9 cellular contexts compared by ENCODE assay signal in genomic region chr2:226185613-226186211, GRCh38.
DNase-seq lines count a peak whose midpoint lies in the region; TF ChIP-seq lines count a peak whose summit lies in the region.
"Had no signal": no experiment of that assay in that cellular context is flagged by ENCODE, and none has a peak within 500 bp of the region (broad histone marks: within the 10 kb centered on the region; RNA-seq: fewer than 3 reads in every experiment).

No MANE protein-coding gene starts in this region.

- peaks cover 2% of the 10 kb centered on the region for H3K9me3 Mint-ChIP-seq in nephron

- peak overlapping the region; percentile 22 to 90 (median 78) for H3K27ac Mint-ChIP-seq in nephron

- no TSS peak for BruUV-seq in mammary epithelial cell (replicated peaks; lab: Mats Ljungman, UMichigan)

- H2AFZ ChIP-seq in mammary epithelial cell (ENCODE audit: low read depth, low read length): peak overlapping the region; percentile 84

- peak overlapping the region; percentile 99 for H3K27ac ChIP-seq in mammary epithelial cell (ENCODE audit: insufficient read depth, low read depth, low read length)
- H3K27ac ChIP-seq: HL-60 had no signal

- intact Hi-C loops in mammary epithelial cell (cut with micrococcal nuclease): loop anchor here (1.0 to 2.0 kb wide), 3 partner anchors 48 to 145 kb away; no protein-coding TSS in a partner anchor

- no peaks in the 10 kb centered on the region for H3K36me3 Mint-ChIP-seq in nephron (ENCODE audit: low read depth)

- H3K4me3 Mint-ChIP-seq in nephron: peak overlapping the region in 1 of 3 experiments; percentile 55

- CTCF ChIA-PET in mammary epithelial cell (lab: Charles Lee; ENCODE audit: low non-redundant PET): interaction anchor here (0.6 kb wide), 2 partner anchors 63 to 425 kb away, joined by 3 to 4 read pairs; no protein-coding TSS in a partner anchor

- 3% methylated on average over 3 of the region's 3 CpGs for WGBS in mammary epithelial cell (ENCODE audit: low coverage, missing lambda C conversion rate)

- H3K4me2 ChIP-seq in mammary epithelial cell (ENCODE audit: insufficient read depth, low read depth, low read length): peak overlapping the region; percentile 69

- peak; percentile 99 for DNase-seq in AG10803 (ENCODE audit: low read depth)
- peak; percentile 84 for DNase-seq in LHCN-M2 (ENCODE audit: low read depth)
- DNase-seq in mammary epithelial cell: peak; percentile 83
- DNase-seq in glomerular visceral epithelial cell (ENCODE audit: extremely low spot score): no peak
- no peak for DNase-seq in DMS153 (lab: John Stamatoyannopoulos, UW)
- no peak for DNase-seq in NCI-H1105 (lab: John Stamatoyannopoulos, UW)
- DNase-seq in SKM-1 (lab: John Stamatoyannopoulos, UW; ENCODE audit: unreplicated experiment): no peak

- TF ChIP-seq CTCF in AG10803 (conservative IDR thresholded peaks at IDR 0.05; ENCODE audit: low read length) (peak; percentile 33), mammary epithelial cell (conservative IDR thresholded peaks at IDR 0.05 in 1 of 2, IDR thresholded peaks at IDR 0.05 in 1 of 2; ENCODE audit: extremely low read depth in 1 of 2, insufficient read depth in 1 of 2, low read depth in 1 of 2, low read length in 2 of 2) (no peak), nephron (IDR thresholded peaks at IDR 0.05; ENCODE audit: unreplicated experiment in 3 of 3) (no peak)

- H3K4me1 ChIP-seq in mammary epithelial cell (ENCODE audit: insufficient read depth, low read length): peaks cover 15% of the 10 kb centered on the region

- no peaks in the 10 kb centered on the region for H3K27me3 Mint-ChIP-seq in nephron (ENCODE audit: low read depth)

- H3K4me3 ChIP-seq in AG10803 (ENCODE audit: low read length) (peak overlapping the region; percentile 36), mammary epithelial cell (replicated peaks in 1 of 3; ENCODE audit: insufficient read depth in 1 of 3, low read depth in 2 of 3, low read length in 3 of 3) (no peak overlapping the region)

- H3K36me3 ChIP-seq in mammary epithelial cell (ENCODE audit: insufficient read depth, low read length): no peaks in the 10 kb centered on the region

- H3K4me1 Mint-ChIP-seq in nephron: peaks cover 58% of the 10 kb centered on the region

- no peaks in the 10 kb centered on the region for H4K20me1 ChIP-seq in mammary epithelial cell (ENCODE audit: insufficient read depth, low read length)

- peak overlapping the region; percentile 69 for H3K9ac ChIP-seq in mammary epithelial cell (ENCODE audit: insufficient read depth, low read length)

- H3K9me3 ChIP-seq in mammary epithelial cell (replicated peaks; ENCODE audit: insufficient read depth, low read length): peaks cover 9% of the 10 kb centered on the region

- H3K79me2 ChIP-seq in mammary epithelial cell (ENCODE audit: insufficient read depth, low read length): no peaks in the 10 kb centered on the region

- dilution Hi-C loops in mammary epithelial cell (cut with HindIII; ENCODE audit: low sequenced_read_pairs): no loop called here

- in situ Hi-C loops in mammary epithelial cell (cut with MboI; ENCODE audit: low sequenced_read_pairs in 2 of 2): no loop called here

- no peaks in the 10 kb centered on the region for H3K27me3 ChIP-seq in mammary epithelial cell (ENCODE audit: insufficient read depth, low read length)

Comparison
In these comparisons a context has a peak if more than half of its experiments do, and no peak if none do; other contexts are left out.
1. DNase-seq: peak in AG10803 (single experiment), LHCN-M2 (single experiment) and mammary epithelial cell (single experiment); none in glomerular visceral epithelial cell (single experiment), DMS153 (single experiment), NCI-H1105 (single experiment) and SKM-1 (single experiment).